In the genomic region with DNA sequence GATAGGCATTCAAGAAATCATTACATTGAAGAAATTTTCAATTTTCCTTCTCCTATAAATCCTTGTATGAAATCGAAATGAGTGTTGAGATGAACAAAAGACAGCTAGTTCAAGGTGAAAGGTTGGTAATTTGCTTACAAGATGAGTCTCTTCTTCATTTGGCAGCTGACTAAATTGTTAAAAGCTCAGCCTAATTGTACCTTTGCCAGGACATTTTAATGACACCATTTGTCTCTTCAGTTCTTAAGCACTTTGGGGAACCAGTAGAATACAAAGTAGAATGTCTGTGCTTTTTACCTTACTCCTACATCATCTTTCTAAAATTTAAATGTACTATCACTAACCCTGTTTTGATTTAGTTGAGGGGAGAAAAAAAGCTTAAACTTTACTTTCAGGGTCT, we compare ENCODE assay signal across 20 cellular contexts. TPM values are rescaled to one million over a fixed set of nuclear protein-coding genes. Genes with fewer than 3 reads are reported as not detected.
DNase-seq lines count a peak whose midpoint lies in the region; ATAC-seq and TF ChIP-seq lines count a peak whose summit lies in the region.
"Had no signal": no experiment of that assay in that cellular context is flagged by ENCODE, and none has a peak within 500 bp of the region (broad histone marks: within the 10 kb centered on the region; RNA-seq: fewer than 3 reads in every experiment).

No MANE protein-coding gene starts in this region.

- intact Hi-C loops in ascending aorta (cut with DNase I) = no loop called here

- no peaks in the 10 kb centered on the region for H3K27me3 ChIP-seq in ascending aorta

- DNase-seq in DMS 273 (lab: John Stamatoyannopoulos, UW; ENCODE audit: unreplicated experiment) (peak; percentile 16), DMS 273 treated with DMSO at 0.1 percent for 48 hours (lab: John Stamatoyannopoulos, UW) (no peak), ascending aorta (ENCODE audit: low spot score in 2 of 2) (no peak), fibroblast of villous mesenchyme (ENCODE audit: low read depth) (peak; percentile 33), substantia nigra (lab: John Stamatoyannopoulos, UW) (no peak), NCI-H526 (lab: John Stamatoyannopoulos, UW) (no peak), CD1c-positive myeloid dendritic cell (ENCODE audit: extremely low spot score) (no peak)
- DNase-seq: AML-193; head of caudate nucleus; KBM-7; left colon; midbrain; NCI-H1694; NK-92 treated with Interleukin-12 subunit alpha and Interleukin-12 subunit beta, amount 100 ng/mL, for 24 hours; stimulated activated CD4-positive, alpha-beta T cell treated with anti-CD3 and anti-CD28 coated beads, Interleukin-1b, Interleukin-23, amount 100 ng/mL, for 48 hours; T-helper 2 cell had no signal

- H3K4me3 ChIP-seq in ascending aorta (no peak overlapping the region), fibroblast of villous mesenchyme (ENCODE audit: low read depth, low read length) (no peak overlapping the region)
- H3K4me3 ChIP-seq: thoracic aorta had no signal

- H3K27ac ChIP-seq in ascending aorta (peak overlapping the region; percentile 43 to 50), substantia nigra (ENCODE audit: low read depth, low read length, poor library complexity, severe bottlenecking) (peak overlapping the region; percentile 26)
- H3K27ac ChIP-seq: 22Rv1 had no signal

- no peak for ATAC-seq in GM19324 (IDR thresholded peaks at IDR 0.05; ENCODE audit: low FRiP score, unreplicated experiment)
- ATAC-seq: left colon; stimulated activated memory B cell treated with anti-CD40 and anti-IgM and Interleukin-4, amounts not matched to agents 10 μg/mL and 1 μg/mL and 100 μg/mL, for 72 hours had no signal

- TF ChIP-seq CTCF in ascending aorta (IDR thresholded peaks at IDR 0.05) = no peak
- TF ChIP-seq CTCF in fibroblast of villous mesenchyme (IDR thresholded peaks at IDR 0.05; ENCODE audit: insufficient read depth, low read depth, low read length) = no peak

- H3K4me1 ChIP-seq in ascending aorta = peaks cover 18 to 24% of the 10 kb centered on the region in 2 donors

- peaks cover 65 to 73% of the 10 kb centered on the region in 2 donors for H3K36me3 ChIP-seq in ascending aorta

- H3K9me3 ChIP-seq in ascending aorta = no peaks in the 10 kb centered on the region
- H3K9me3 ChIP-seq: thoracic aorta had no signal

RNA-seq across cellular contexts. Expression of gene GRAMD2B, which starts 59.4 kb away (rescaled TPM):
- total RNA-seq in ascending aorta (55.6 TPM), fibroblast of villous mesenchyme (61.8 and 113 TPM in 2 replicates)

Comparison
In these comparisons a context has a peak if more than half of its experiments do, and no peak if none do; other contexts are left out.
1. DNase-seq: peak in DMS 273 (single experiment) and fibroblast of villous mesenchyme (single experiment); none in DMS 273 treated with DMSO at 0.1 percent for 48 hours (single experiment), ascending aorta (0 of 2), substantia nigra (0 of 49), NCI-H526 (0 of 2) and CD1c-positive myeloid dendritic cell (single experiment).